ENCODE assay signal across 8 cellular contexts in the genomic region with DNA sequence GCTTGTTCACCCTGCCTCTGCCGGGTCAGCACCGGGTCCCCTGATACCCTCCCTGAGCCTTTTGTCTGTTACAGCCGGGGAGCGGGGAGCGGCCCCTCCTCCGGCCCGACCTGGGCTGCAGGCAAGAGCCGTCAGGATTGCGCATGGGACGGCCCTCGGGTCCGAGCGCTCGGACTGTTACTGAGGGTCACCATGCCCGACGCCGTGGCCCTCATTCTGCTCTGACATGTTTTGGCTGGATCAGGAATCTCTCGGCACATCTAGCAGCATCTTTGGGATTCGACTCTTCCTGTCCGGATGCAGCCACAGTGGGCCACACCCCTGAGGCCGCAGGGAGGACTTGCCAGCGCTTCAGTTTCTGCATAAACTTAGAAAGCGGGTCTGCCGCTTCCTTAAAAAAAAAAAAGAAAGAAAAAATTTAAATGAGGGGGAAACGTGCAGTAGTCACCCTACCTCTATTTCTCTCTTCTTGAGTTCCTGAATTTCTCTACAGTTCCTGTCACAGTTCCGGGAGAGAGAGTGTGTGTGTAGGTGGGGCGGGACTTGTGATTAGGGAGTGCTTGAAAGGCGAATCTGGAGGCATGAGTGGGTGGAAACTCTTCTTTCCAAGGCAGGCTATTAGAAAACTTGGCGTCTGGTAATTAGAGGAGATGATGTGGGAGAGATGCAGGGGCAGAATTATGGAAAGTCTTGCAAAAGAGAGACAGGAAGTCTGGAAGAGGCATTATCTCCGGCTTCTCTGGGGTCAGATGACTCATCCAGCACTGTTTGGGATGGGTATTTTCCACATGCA. TPM values are rescaled to one million over a fixed set of nuclear protein-coding genes. Genes with fewer than 3 reads are reported as not detected.
DNase-seq lines count a peak whose midpoint lies in the region; ATAC-seq and TF ChIP-seq lines count a peak whose summit lies in the region.

No MANE protein-coding gene starts in this region.

- 0 out of 2 replicates have a peak, but pooled peaks have one; percentile 0 for ATAC-seq in Panc1
- ATAC-seq in HG03280 (IDR thresholded peaks at IDR 0.05; ENCODE audit: unreplicated experiment) = no peak

- H3K4me1 Mint-ChIP-seq in activated naive CD4-positive, alpha-beta T cell treated with anti-CD3 and anti-CD28 coated beads, Interleukin-2, amount 50 U/mL, for 24 hours = peaks cover 42% of the 10 kb centered on the region

- intact Hi-C loops in Panc1 (cut with micrococcal nuclease; ENCODE audit: unreplicated experiment) = no loop called here
- intact Hi-C loops in vagina (cut with DNase I) = no loop called here

- H3K4me1 ChIP-seq in Panc1 (ENCODE audit: control insufficient read depth, insufficient read depth, low read length) (peaks cover 14% of the 10 kb centered on the region), neuron (ENCODE audit: insufficient read depth, low read length) (peaks cover 16% of the 10 kb centered on the region), vagina (peaks cover 30% of the 10 kb centered on the region)

- in situ Hi-C loops in Panc1 (cut with HindIII; ENCODE audit: low pct_unique_long_range_greater_than_20kb, low sequenced_read_pairs) = no loop called here

- BruUV-seq in Panc1 (replicated peaks; lab: Mats Ljungman, UMichigan) = no TSS peak

- no peak for TF ChIP-seq POLR2A in vagina (IDR thresholded peaks at IDR 0.05)

- H3K27ac ChIP-seq in Panc1 (ENCODE audit: low read length) = peak overlapping the region; percentile 81
- H3K27ac ChIP-seq in vagina = peak overlapping the region; percentile 97

- CTCF ChIA-PET in Panc1 (lab: Charles Lee) = no interaction called here

- peaks cover 5% of the 10 kb centered on the region for H3K36me3 Mint-ChIP-seq in activated naive CD4-positive, alpha-beta T cell treated with anti-CD3 and anti-CD28 coated beads, Interleukin-2, amount 50 U/mL, for 24 hours

- peak overlapping the region; percentile 96 for H3K4me3 Mint-ChIP-seq in activated naive CD4-positive, alpha-beta T cell treated with anti-CD3 and anti-CD28 coated beads, Interleukin-2, amount 50 U/mL, for 24 hours

- H3K9me3 Mint-ChIP-seq in activated naive CD4-positive, alpha-beta T cell treated with anti-CD3 and anti-CD28 coated beads, Interleukin-2, amount 50 U/mL, for 24 hours = no peaks in the 10 kb centered on the region

- H3K4me3 ChIP-seq in Panc1 (ENCODE audit: low read depth in 2 of 2, low read length in 2 of 2) (peak overlapping the region; percentile 82 to 92), neuron (ENCODE audit: low read length) (peak overlapping the region; percentile 71), vagina (peak overlapping the region; percentile 77 to 92)

- no peaks in the 10 kb centered on the region for H3K27me3 Mint-ChIP-seq in activated naive CD4-positive, alpha-beta T cell treated with anti-CD3 and anti-CD28 coated beads, Interleukin-2, amount 50 U/mL, for 24 hours

- peak; percentile 65 for DNase-seq in GDM1 (lab: John Stamatoyannopoulos, UW)
- DNase-seq in HS-5 (ENCODE audit: low read depth) = peak; percentile 95
- DNase-seq in Panc1 (ENCODE audit: low read depth, low spot score) = peak; percentile 47
- peak; percentile 55 for DNase-seq in globus pallidus (ENCODE audit: low spot score)
- peak in 1 of 2 donors; percentile 98 for DNase-seq in vagina (ENCODE audit: extremely low spot score in 2 of 2)

- H3K9me3 ChIP-seq in Panc1 (ENCODE audit: control insufficient read depth, insufficient read depth, low read depth, low read length) (no peaks in the 10 kb centered on the region), neuron (ENCODE audit: low read length) (no peaks in the 10 kb centered on the region), vagina (no peaks in the 10 kb centered on the region)

- H3K36me3 ChIP-seq in Panc1 (ENCODE audit: control insufficient read depth, insufficient read depth, low read length) (peaks cover 2% of the 10 kb centered on the region; the same call in 1 of the 2 replicates), neuron (ENCODE audit: insufficient read depth, low read length) (no peaks in the 10 kb centered on the region), vagina (peaks cover 0 to 7% of the 10 kb centered on the region in 2 donors)

- H3K27ac Mint-ChIP-seq in activated naive CD4-positive, alpha-beta T cell treated with anti-CD3 and anti-CD28 coated beads, Interleukin-2, amount 50 U/mL, for 24 hours = peak overlapping the region; percentile 71

- H2AFZ ChIP-seq in neuron (ENCODE audit: low read depth, low read length) = peak overlapping the region; percentile 89

- TF ChIP-seq CTCF in Panc1 (IDR thresholded peaks at IDR 0.05) (no peak), vagina (IDR thresholded peaks at IDR 0.05) (no peak)

- H3K27me3 ChIP-seq in Panc1 (ENCODE audit: control insufficient read depth, insufficient read depth, low read length) = no peaks in the 10 kb centered on the region
- no peaks in the 10 kb centered on the region for H3K27me3 ChIP-seq in neuron (ENCODE audit: insufficient read depth, low read length)
- no peaks in the 10 kb centered on the region for H3K27me3 ChIP-seq in vagina

- POLR2A ChIA-PET in Panc1 (lab: Charles Lee) = interaction anchor here (0.7 kb wide), 1 partner anchor 128 kb away, joined by 3 read pairs; no protein-coding TSS in a partner anchor

RNA-seq across cellular contexts. Expression of gene TMEM87B, which starts 1.0 kb away (rescaled TPM):
- 22.8 TPM for total RNA-seq in Panc1 (2021; ENCODE audit: unreplicated experiment)
- 17.1 TPM for polyA plus RNA-seq in Panc1 (2012; ENCODE audit: insufficient read length)
- 18.9 TPM for total RNA-seq in vagina
